Comparison of ENCODE assay signal across 1 cellular context in the genomic region with DNA sequence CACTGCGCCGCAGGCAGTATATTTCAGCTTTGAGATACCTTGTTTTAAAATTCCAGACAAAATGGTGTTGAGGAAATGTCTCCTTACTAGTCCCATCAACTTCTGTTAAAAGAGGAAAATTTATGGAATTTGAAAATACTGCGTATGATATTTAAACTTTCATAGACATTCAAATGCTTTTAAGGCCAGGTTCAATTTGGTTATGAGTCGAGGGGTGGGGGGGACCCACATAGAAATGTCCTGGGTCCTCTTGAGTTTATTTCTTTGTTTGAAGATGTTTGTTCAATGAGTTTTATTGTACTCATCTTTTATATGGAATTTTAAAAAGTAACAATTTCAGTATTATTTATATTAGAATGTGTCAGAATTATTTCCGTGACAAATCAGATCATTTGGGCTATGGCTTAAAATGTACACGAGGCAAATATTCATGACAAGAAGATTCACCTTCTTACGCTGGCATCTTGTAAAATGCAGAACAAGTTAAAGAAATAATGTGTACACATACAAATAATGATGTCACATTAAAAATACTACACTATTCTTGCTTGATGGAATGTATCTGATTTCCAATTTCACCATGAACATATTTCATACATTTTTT.
TF ChIP-seq lines count a peak whose summit lies in the region.

No MANE protein-coding gene starts in this region.

TF ChIP-seq in GM23338, 12 proteins besides CTCF, POLR2A, EP300 and RAD21 (continued from another document):
- no peak for TF ChIP-seq ETS1 (IDR thresholded peaks at IDR 0.05)
